In the genomic region with DNA sequence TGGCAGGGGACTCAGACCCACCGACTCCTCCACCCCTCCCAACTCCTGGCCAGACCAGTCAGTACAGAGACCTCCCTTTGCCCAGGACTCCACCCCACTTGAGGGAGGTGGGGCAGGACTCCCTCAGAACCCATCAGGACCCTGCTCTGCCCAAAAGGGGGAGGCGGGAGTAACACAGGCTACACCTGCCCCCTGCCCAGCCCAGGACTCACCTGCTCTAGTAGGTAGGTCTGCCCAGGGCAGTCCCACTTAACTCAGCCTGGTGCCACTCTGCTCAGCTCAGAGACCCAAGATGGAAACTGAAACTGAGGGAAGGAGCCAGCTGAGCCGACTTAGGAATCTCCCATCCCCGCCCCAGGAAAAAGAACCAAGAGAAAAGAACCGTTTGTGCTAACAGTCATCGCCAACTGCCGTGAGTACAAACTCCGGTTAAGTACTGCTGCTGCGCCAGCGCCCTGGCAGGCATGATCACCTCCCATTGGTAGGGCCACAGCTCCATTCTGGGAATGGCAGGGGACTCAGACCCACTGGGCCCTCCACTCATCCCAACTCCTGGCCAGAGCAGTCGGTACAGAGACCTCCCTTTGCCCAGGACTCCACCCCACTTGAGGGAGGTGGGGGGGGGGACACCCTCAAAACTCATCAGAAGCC, we compare ENCODE assay signal across 10 cellular contexts. TPM values are rescaled to one million over a fixed set of nuclear protein-coding genes. Genes with fewer than 3 reads are reported as not detected.
DNase-seq lines count a peak whose midpoint lies in the region; ATAC-seq and TF ChIP-seq lines count a peak whose summit lies in the region.
"Had no signal": no experiment of that assay in that cellular context is flagged by ENCODE, and none has a peak within 500 bp of the region (broad histone marks: within the 10 kb centered on the region; RNA-seq: fewer than 3 reads in every experiment).

No MANE protein-coding gene starts in this region.

- H2AFZ ChIP-seq in OCI-LY3 (ENCODE audit: low read depth, low read length) (no peak overlapping the region), mesenchymal stem cell (ENCODE audit: low read depth, low read length) (peak overlapping the region; percentile 3)

- peak overlapping the region; percentile 22 to 66 for H3K4ac ChIP-seq in mesenchymal stem cell (ENCODE audit: low read depth in 1 of 2, low read length in 2 of 2)

- H3K4me2 ChIP-seq in OCI-LY3 (ENCODE audit: low read length), result peak overlapping the region; percentile 97
- no peak overlapping the region for H3K4me2 ChIP-seq in mesenchymal stem cell (ENCODE audit: low read length, poor library complexity, severe bottlenecking)

- peak overlapping the region; percentile 97 for H3K27ac Mint-ChIP-seq in central memory CD8-positive, alpha-beta T cell (ENCODE audit: low read depth)

- peak; percentile 3 for ATAC-seq in GM18499 (IDR thresholded peaks at IDR 0.05; ENCODE audit: insufficient read depth, unreplicated experiment)
- ATAC-seq in central memory CD8-positive, alpha-beta T cell (replicated peaks; ENCODE audit: extremely low read depth, poor library complexity, severe bottlenecking), result peak; percentile 21
- ATAC-seq: HCT116 had no signal

- peak overlapping the region; percentile 42 for H2BK120ac ChIP-seq in mesenchymal stem cell (ENCODE audit: low read depth, low read length)

- H2BK5ac ChIP-seq in mesenchymal stem cell (ENCODE audit: low read depth, low read length, poor library complexity, severe bottlenecking), result no peak overlapping the region

- peaks cover 11% of the 10 kb centered on the region for H3K36me3 ChIP-seq in OCI-LY3 (replicated peaks; ENCODE audit: low read depth, low read length)
- peaks cover 38 to 42% of the 10 kb centered on the region in 2 experiments for H3K36me3 ChIP-seq in mesenchymal stem cell (ENCODE audit: control insufficient read depth in 1 of 2, insufficient read depth in 2 of 2, low read depth in 1 of 2, low read length in 2 of 2)
- no peaks in the 10 kb centered on the region for H3K36me3 ChIP-seq in transverse colon

- H2BK15ac ChIP-seq in mesenchymal stem cell (ENCODE audit: low read depth, poor library complexity, severe bottlenecking), result no peak overlapping the region

- peak overlapping the region in 1 of 2 experiments; percentile 28 for H3K18ac ChIP-seq in mesenchymal stem cell (ENCODE audit: low read depth in 1 of 2, low read length in 2 of 2)

- no peaks in the 10 kb centered on the region for H3K79me1 ChIP-seq in mesenchymal stem cell (replicated peaks; ENCODE audit: low read length, poor library complexity, severe bottlenecking)

- no peaks in the 10 kb centered on the region for H3K9me3 ChIP-seq in OCI-LY3 (ENCODE audit: insufficient read depth, low read length)
- no peaks in the 10 kb centered on the region for H3K9me3 ChIP-seq in mesenchymal stem cell (ENCODE audit: control insufficient read depth, low read length)
- no peaks in the 10 kb centered on the region for H3K9me3 ChIP-seq in transverse colon

- TF ChIP-seq EP300 in transverse colon (IDR thresholded peaks at IDR 0.05; ENCODE audit: low read depth), result no peak

- H3K27me3 ChIP-seq in OCI-LY3 (ENCODE audit: low read depth, low read length) (no peaks in the 10 kb centered on the region), mesenchymal stem cell (ENCODE audit: control insufficient read depth in 1 of 2, insufficient read depth in 1 of 2, low read length in 2 of 2) (no peaks in the 10 kb centered on the region), transverse colon (no peaks in the 10 kb centered on the region)

- peak overlapping the region; percentile 85 for H4K91ac ChIP-seq in mesenchymal stem cell (ENCODE audit: low read length)

- TF ChIP-seq CTCF in OCI-LY3 (IDR thresholded peaks at IDR 0.05; ENCODE audit: low read depth, low read length), result no peak
- TF ChIP-seq CTCF in transverse colon (IDR thresholded peaks at IDR 0.05), result no peak

- no peaks in the 10 kb centered on the region for H3K9me3 Mint-ChIP-seq in central memory CD8-positive, alpha-beta T cell

- in situ Hi-C loops in transverse colon (cut with MboI; ENCODE audit: low pct_ligation_motif_present in 1 of 4, low pct_unique_long_range_greater_than_20kb in 1 of 4, low sequenced_read_pairs in 3 of 4), result loop anchor here in 2 of 4 donors (5.0 to 10.0 kb wide), 2 partner anchors 90 to 147 kb away; partner anchors contain the start of genes CNP (in 2 of the 2) and NKIRAS2 (in 1 of the 2)

- H3K27ac ChIP-seq in OCI-LY3 (ENCODE audit: low read length) (peak overlapping the region; percentile 83), mesenchymal stem cell (ENCODE audit: low read length, poor library complexity, severe bottlenecking) (no peak overlapping the region), transverse colon (peak overlapping the region; percentile 93 to 98 (median 94))

- H3K4me1 Mint-ChIP-seq in central memory CD8-positive, alpha-beta T cell, result peaks cover 53% of the 10 kb centered on the region

- H4K20me1 ChIP-seq in OCI-LY3 (ENCODE audit: insufficient read depth, low read length), result no peaks in the 10 kb centered on the region

- peak overlapping the region in 1 of 2 experiments; percentile 10 for H2BK12ac ChIP-seq in mesenchymal stem cell (ENCODE audit: low read length in 2 of 2)

- H3K4me1 ChIP-seq in OCI-LY3 (ENCODE audit: low read length), result peaks cover 48% of the 10 kb centered on the region
- H3K4me1 ChIP-seq in mesenchymal stem cell (ENCODE audit: control insufficient read depth, insufficient read depth, low read depth, low read length), result peaks cover 21% of the 10 kb centered on the region
- H3K4me1 ChIP-seq in transverse colon, result peaks cover 17 to 28% (median 21%) of the 10 kb centered on the region in 4 donors

- H4K8ac ChIP-seq in mesenchymal stem cell (ENCODE audit: low read length), result peak overlapping the region; percentile 79

- WGBS in mesenchymal stem cell, result 81% methylated on average over 10 of the region's 11 CpGs
- WGBS in transverse colon (ENCODE audit: low coverage in 1 of 2), 2 donors, result 4% methylated on average over 11 of the region's 11 CpGs; no CpG with 5 or more reads in 1 of the 2 donors

- H3K9ac ChIP-seq in OCI-LY3 (ENCODE audit: low read length), result peak overlapping the region; percentile 87
- H3K9ac ChIP-seq in mesenchymal stem cell (ENCODE audit: low read length), result peak overlapping the region; percentile 99

- peak overlapping the region; percentile 87 for H3K4me3 Mint-ChIP-seq in central memory CD8-positive, alpha-beta T cell

- H3K36me3 Mint-ChIP-seq in central memory CD8-positive, alpha-beta T cell (ENCODE audit: insufficient read depth), result peaks cover 26% of the 10 kb centered on the region

- H2AK5ac ChIP-seq in mesenchymal stem cell (ENCODE audit: low read length, severe bottlenecking), result no peak overlapping the region

- no peaks in the 10 kb centered on the region for H3K79me2 ChIP-seq in OCI-LY3 (ENCODE audit: low read length)

- no peak overlapping the region for H3K23ac ChIP-seq in mesenchymal stem cell (ENCODE audit: low read length in 2 of 2)

- no peaks in the 10 kb centered on the region for H3K27me3 Mint-ChIP-seq in central memory CD8-positive, alpha-beta T cell

- no peak overlapping the region for H3K14ac ChIP-seq in mesenchymal stem cell (ENCODE audit: low read length in 2 of 2)

- DNase-seq in A172 (ENCODE audit: low spot score) (peak; percentile 56), mesenchymal stem cell (peak; percentile 27), transverse colon (peak; percentile 57), NCI-H524 (lab: John Stamatoyannopoulos, UW) (no peak), midbrain (lab: John Stamatoyannopoulos, UW) (no peak)
- no peak for DNase-seq in central memory CD8-positive, alpha-beta T cell (ENCODE audit: low spot score in 2 of 2)

- intact Hi-C loops in transverse colon (cut with DNase I; ENCODE audit: low total_unique reads), result loop anchor here (5.0 kb wide), 1 partner anchor 85 kb away; no protein-coding TSS in a partner anchor

- H3K4me3 ChIP-seq in OCI-LY3 (ENCODE audit: low read length), result peak overlapping the region; percentile 80
- H3K4me3 ChIP-seq in mesenchymal stem cell (ENCODE audit: insufficient read depth in 1 of 2, low read depth in 1 of 2, low read length in 2 of 2), result peak overlapping the region in 1 of 2 experiments; percentile 92
- peak overlapping the region; percentile 40 to 65 (median 45) for H3K4me3 ChIP-seq in transverse colon

- no peak for TF ChIP-seq POLR2A in transverse colon (IDR thresholded peaks at IDR 0.05)

RNA-seq across cellular contexts. Expression of gene DHX58, which starts 0.5 kb away (rescaled TPM):
- 7.8 and 10.0 TPM in 2 replicates for total RNA-seq in A172 (2014; rRNA removed; shearing (Covaris generic))
- 2.0 TPM for polyA plus RNA-seq in mesenchymal stem cell (2013, experiment 1 of 2)
- polyA plus RNA-seq in mesenchymal stem cell (2013, experiment 2 of 2), result 1.5 TPM
- 10 to 100 TPM in 3 of 4 donors, 1 to 10 TPM in 1; 4.6 to 14.6 (median 12.8) TPM for total RNA-seq in transverse colon

RNA-seq across cellular contexts. Expression of gene KAT2A, which starts 9.1 kb away (rescaled TPM):
- 19.9 and 22.3 TPM in 2 replicates for total RNA-seq in A172 (2014; rRNA removed; shearing (Covaris generic))
- polyA plus RNA-seq in mesenchymal stem cell (2013, experiment 1 of 2), result 14.9 TPM
- polyA plus RNA-seq in mesenchymal stem cell (2013, experiment 2 of 2), result 14.8 TPM
- total RNA-seq in transverse colon, result 100 to 1,000 TPM in 1 of 4 donors, 10 to 100 TPM in 3; 16.9 to 154 (median 48.9) TPM

RNA-seq across cellular contexts. Expression of gene HSPB9, which starts 10.6 kb away (rescaled TPM):
- not detected in 2 replicates for total RNA-seq in A172 (2014; rRNA removed; shearing (Covaris generic))
- not detected for polyA plus RNA-seq in mesenchymal stem cell (2013, experiment 1 of 2)
- not detected for polyA plus RNA-seq in mesenchymal stem cell (2013, experiment 2 of 2)
- under 1 TPM in 1 of 4 donors, not detected in 3; 0.14 TPM for total RNA-seq in transverse colon
- total RNA-seq: glomerular endothelial cell had no signal

RNA-seq across cellular contexts. Expression of gene ZNF385C, which starts 13.8 kb away (rescaled TPM):
- total RNA-seq in A172 (2014; rRNA removed; shearing (Covaris generic)), result not detected in 2 replicates
- polyA plus RNA-seq in mesenchymal stem cell (2013, experiment 1 of 2), result 0.07 TPM
- 0.11 TPM for polyA plus RNA-seq in mesenchymal stem cell (2013, experiment 2 of 2)
- under 1 TPM in 2 of 4 donors, not detected in 2; 0.27 to 0.48 TPM for total RNA-seq in transverse colon
- total RNA-seq: glomerular endothelial cell had no signal

RNA-seq across cellular contexts. Expression of gene RAB5C, which starts 42.8 kb away (rescaled TPM):
- total RNA-seq in A172 (2014; rRNA removed; shearing (Covaris generic)), result 96.9 and 131 TPM in 2 replicates
- 239 TPM for polyA plus RNA-seq in mesenchymal stem cell (2013, experiment 1 of 2)
- 228 TPM for polyA plus RNA-seq in mesenchymal stem cell (2013, experiment 2 of 2)
- total RNA-seq in transverse colon, result 100 to 1,000 TPM in 2 of 4 donors, 10 to 100 TPM in 2; 40.8 to 172 (median 112) TPM

Comparison
In these comparisons a context has a peak if more than half of its experiments do, and no peak if none do; other contexts are left out.
1. DNase-seq: peak in A172 (single experiment), mesenchymal stem cell (single experiment) and transverse colon (single experiment); none in central memory CD8-positive, alpha-beta T cell (0 of 2), NCI-H524 (0 of 2) and midbrain (single experiment).